In the genomic region with DNA sequence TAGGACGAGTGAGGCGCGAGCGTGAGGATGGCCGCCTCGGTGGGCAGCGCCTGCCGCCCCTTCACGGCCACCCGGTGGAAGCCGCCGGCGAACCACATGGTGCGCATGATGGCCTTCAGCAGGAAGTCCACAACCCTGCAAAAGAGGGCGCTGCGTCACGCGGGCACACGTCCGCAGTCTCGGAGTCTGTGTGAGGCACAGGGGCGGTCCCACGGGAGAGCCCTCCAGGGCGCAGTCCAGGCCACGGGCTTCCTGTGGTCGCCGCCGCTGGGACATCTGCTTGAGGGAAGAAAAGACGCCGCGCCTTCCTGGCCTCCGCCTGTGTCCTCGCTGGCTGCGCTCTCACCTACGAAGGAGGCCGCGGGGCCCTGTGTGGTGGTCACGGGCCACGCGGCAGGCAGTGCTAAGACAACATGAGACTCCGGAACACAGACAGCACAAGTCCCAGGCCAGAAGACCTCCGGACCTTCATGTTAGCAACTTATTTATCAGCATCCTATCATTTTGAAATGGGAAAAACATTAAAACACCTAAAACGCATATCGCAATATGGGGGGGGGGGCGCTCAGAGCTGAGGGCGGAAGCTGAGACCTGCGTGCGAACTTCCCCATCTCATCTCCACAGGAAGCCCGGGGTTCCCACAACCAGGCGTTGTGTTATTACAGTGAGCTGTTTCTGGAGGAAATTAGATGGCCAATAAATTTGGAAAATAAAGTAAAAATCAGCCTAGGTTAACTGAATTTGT, we compare ENCODE assay signal across 8 cellular contexts. TPM values are rescaled to one million over a fixed set of nuclear protein-coding genes. Genes with fewer than 3 reads are reported as not detected.
A peak's percentile ranks its signal among the peaks of the same experiment; 100 is the strongest.
DNase-seq lines count a peak whose midpoint lies in the region; ATAC-seq and TF ChIP-seq lines count a peak whose summit lies in the region.

No MANE protein-coding gene starts in this region.

- no peaks in the 10 kb centered on the region for H3K9me3 Mint-ChIP-seq in T-helper 1 cell treated with Interleukin-12 subunit alpha and Interleukin-12 subunit beta and Interleukin-4 antibody, amounts not matched to agents 30 μg/mL and 1 μg/mL, for 36 hours
- H3K9me3 Mint-ChIP-seq in natural killer cell: no peaks in the 10 kb centered on the region
- no peaks in the 10 kb centered on the region for H3K9me3 Mint-ChIP-seq in mesothelial cell of epicardium

- H3K27me3 Mint-ChIP-seq in T-helper 1 cell treated with Interleukin-12 subunit alpha and Interleukin-12 subunit beta and Interleukin-4 antibody, amounts not matched to agents 30 μg/mL and 1 μg/mL, for 36 hours (ENCODE audit: low read depth): no peaks in the 10 kb centered on the region
- H3K27me3 Mint-ChIP-seq in natural killer cell (ENCODE audit: low read depth in 2 of 2): no peaks in the 10 kb centered on the region
- no peaks in the 10 kb centered on the region for H3K27me3 Mint-ChIP-seq in mesothelial cell of epicardium (ENCODE audit: low read depth)

- H3K27ac Mint-ChIP-seq in T-helper 1 cell treated with Interleukin-12 subunit alpha and Interleukin-12 subunit beta and Interleukin-4 antibody, amounts not matched to agents 30 μg/mL and 1 μg/mL, for 36 hours: peak overlapping the region; percentile 55
- H3K27ac Mint-ChIP-seq in natural killer cell (peak overlapping the region; percentile 96 to 97), mesothelial cell of epicardium (no peak overlapping the region)

- intact Hi-C loops in natural killer cell (cut with micrococcal nuclease): loop anchor here (2.0 to 5.0 kb wide), 2 partner anchors 42 to 147 kb away; no protein-coding TSS in a partner anchor

- peaks cover 9% of the 10 kb centered on the region for H3K4me1 Mint-ChIP-seq in T-helper 1 cell treated with Interleukin-12 subunit alpha and Interleukin-12 subunit beta and Interleukin-4 antibody, amounts not matched to agents 30 μg/mL and 1 μg/mL, for 36 hours (ENCODE audit: low read depth)
- peaks cover 82 to 87% of the 10 kb centered on the region in 2 donors for H3K4me1 Mint-ChIP-seq in natural killer cell
- no peaks in the 10 kb centered on the region for H3K4me1 Mint-ChIP-seq in mesothelial cell of epicardium

- H3K36me3 Mint-ChIP-seq in T-helper 1 cell treated with Interleukin-12 subunit alpha and Interleukin-12 subunit beta and Interleukin-4 antibody, amounts not matched to agents 30 μg/mL and 1 μg/mL, for 36 hours (ENCODE audit: low read depth): peaks cover 13% of the 10 kb centered on the region
- H3K36me3 Mint-ChIP-seq in natural killer cell (no peaks in the 10 kb centered on the region), mesothelial cell of epicardium (peaks cover 15% of the 10 kb centered on the region)

- ATAC-seq in GM18867 (IDR thresholded peaks at IDR 0.05; ENCODE audit: unreplicated experiment) (peak; percentile 33), HG02840 (IDR thresholded peaks at IDR 0.05; ENCODE audit: low FRiP score, unreplicated experiment) (peak; percentile 27), natural killer cell (peak; percentile 80 to 84 (median 83))

- no peak for TF ChIP-seq POLR2A in erythroblast (IDR thresholded peaks at IDR 0.05; ENCODE audit: low read length)

- TF ChIP-seq CTCF in natural killer cell (IDR thresholded peaks at IDR 0.05) (peak; percentile 22), mesothelial cell of epicardium (IDR thresholded peaks at IDR 0.05; ENCODE audit: unreplicated experiment) (no peak)

- DNase-seq in natural killer cell (peak; percentile 74), erythroblast (lab: John Stamatoyannopoulos, UW) (no peak), NCI-H2081 treated with DMSO at 0.1 percent for 48 hours (lab: John Stamatoyannopoulos, UW) (no peak), dedifferentiated amniotic fluid mesenchymal stem cell (ENCODE audit: extremely low spot score) (no peak), mesothelial cell of epicardium (ENCODE audit: low spot score in 2 of 2, unreplicated experiment in 2 of 2) (no peak)

- H3K4me3 Mint-ChIP-seq in T-helper 1 cell treated with Interleukin-12 subunit alpha and Interleukin-12 subunit beta and Interleukin-4 antibody, amounts not matched to agents 30 μg/mL and 1 μg/mL, for 36 hours: no peak overlapping the region
- peak overlapping the region; percentile 82 for H3K4me3 Mint-ChIP-seq in natural killer cell
- H3K4me3 Mint-ChIP-seq in mesothelial cell of epicardium: no peak overlapping the region

RNA-seq across cellular contexts. Expression of gene LPCAT1, which starts 28.8 kb away (rescaled TPM):
- total RNA-seq in natural killer cell (100 to 1,000 TPM; 196 to 302 (median 252) TPM), mesothelial cell of epicardium (73.9 to 76.8 TPM (median 74.8 TPM) in 3 replicates)

RNA-seq across cellular contexts. Expression of gene SLC6A3, which starts 49.7 kb away (rescaled TPM):
- total RNA-seq in natural killer cell: not detected
- 0.04 to 0.07 TPM in 2 of 3 replicates, not detected in the other for total RNA-seq in mesothelial cell of epicardium

Comparison
In these comparisons a context has a peak if more than half of its experiments do, and no peak if none do; other contexts are left out.
1. ATAC-seq: peak in every context shown above with its lines; median percentile 83 in natural killer cell; 33 in GM18867; 27 in HG02840.